ENCODE assay signal across 8 cellular contexts in the genomic region with DNA sequence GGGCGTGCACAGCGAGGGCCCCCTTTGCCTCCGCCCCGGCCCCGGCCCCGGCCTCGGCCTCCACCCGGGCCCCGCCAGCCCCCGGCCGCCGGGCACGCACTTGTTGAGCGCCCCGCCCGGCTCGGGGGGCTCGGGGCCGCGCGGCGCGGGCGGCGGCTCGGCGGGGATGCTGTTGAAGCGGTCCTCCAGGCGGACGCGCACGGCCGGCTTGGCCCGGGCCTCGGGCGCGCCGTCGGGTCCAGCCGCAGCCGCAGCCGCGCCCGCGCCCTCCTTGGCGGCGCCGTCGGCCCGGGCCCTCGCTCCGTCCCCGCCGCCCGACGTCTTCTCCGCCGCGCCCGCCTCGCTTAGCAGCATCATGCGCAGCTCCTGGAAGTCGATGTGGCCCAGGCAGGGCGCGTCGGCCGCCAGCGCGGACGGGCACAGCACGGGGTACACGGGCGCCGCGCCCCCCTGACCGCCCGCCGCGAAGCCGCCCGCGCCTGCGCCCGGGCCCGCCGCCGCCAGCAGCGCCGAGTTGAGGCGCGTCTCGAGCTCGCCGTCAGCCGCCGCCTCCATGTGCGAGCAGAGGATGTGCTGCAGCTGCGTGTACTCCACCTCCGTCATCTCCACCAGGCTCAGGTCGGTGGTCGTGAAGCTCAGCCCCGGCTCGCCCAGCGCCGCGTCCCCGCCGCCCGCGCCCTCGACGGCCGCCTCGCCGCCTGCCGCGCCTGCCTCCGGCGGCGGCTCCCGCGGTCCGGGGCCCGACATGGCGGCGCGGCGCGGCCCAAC. TPM values are rescaled to one million over a fixed set of nuclear protein-coding genes. Genes with fewer than 3 reads are reported as not detected.
DNase-seq lines count a peak whose midpoint lies in the region; ATAC-seq and TF ChIP-seq lines count a peak whose summit lies in the region.

No MANE protein-coding gene starts in this region.

- peak overlapping the region; percentile 72 for H3K27ac ChIP-seq in VCaP

- intact Hi-C loops in natural killer cell (cut with micrococcal nuclease), result loop anchor here (5.0 kb wide), 1 partner anchor 66 kb away; the partner anchor contains the start of gene DIDO1

- peaks cover 6% of the 10 kb centered on the region for H3K36me3 Mint-ChIP-seq in natural killer cell

- no peak overlapping the region for H3K27ac Mint-ChIP-seq in natural killer cell

- TF ChIP-seq CTCF in AG04449 (IDR thresholded peaks at IDR 0.05; ENCODE audit: insufficient read depth, low read length, missing control alignments) (no peak), VCaP (conservative IDR thresholded peaks at IDR 0.05) (no peak), natural killer cell (IDR thresholded peaks at IDR 0.05) (no peak)

- H3K4me3 Mint-ChIP-seq in natural killer cell, result no peak overlapping the region

- no peak for DNase-seq in AG04449 (ENCODE audit: low read depth, low spot score)
- peak; percentile 29 for DNase-seq in effector CD8-positive, alpha-beta T cell (lab: John Stamatoyannopoulos, UW)
- DNase-seq in natural killer cell, result peak; percentile 57
- DNase-seq in NCI-H1694 treated with DMSO at 0.1 percent for 48 hours (lab: John Stamatoyannopoulos, UW), result no peak

- peak overlapping the region; percentile 72 for H3K4me3 ChIP-seq in AG04449 (ENCODE audit: low read depth, low read length)

- CTCF ChIA-PET in AG04449 (lab: Yijun Ruan, JAX), result interaction anchor here (1.0 to 4.4 kb wide), 7 partner anchors 10 to 60 kb away, joined by 3 to 32 read pairs (median 4); no protein-coding TSS in a partner anchor

- ATAC-seq in GM19025 (IDR thresholded peaks at IDR 0.05; ENCODE audit: low read depth, unreplicated experiment) (peak; percentile 30), HG03280 (IDR thresholded peaks at IDR 0.05; ENCODE audit: unreplicated experiment) (peak; percentile 36), natural killer cell (peak; percentile 29 to 44 (median 35)), GM18873 (IDR thresholded peaks at IDR 0.05; ENCODE audit: low FRiP score, unreplicated experiment) (no peak)

- H3K9me3 Mint-ChIP-seq in natural killer cell, result no peaks in the 10 kb centered on the region

- peaks cover 13 to 28% of the 10 kb centered on the region in 2 donors for H3K4me1 Mint-ChIP-seq in natural killer cell

- no peaks in the 10 kb centered on the region for H3K27me3 Mint-ChIP-seq in natural killer cell (ENCODE audit: low read depth in 2 of 2)

- POLR2A ChIA-PET in AG04449 (lab: Yijun Ruan, JAX), result no interaction called here

RNA-seq across cellular contexts. Expression of gene TCFL5, which starts 0.5 kb away (rescaled TPM):
- total RNA-seq in natural killer cell, result 1 to 10 TPM; 5.1 to 8.0 (median 6.4) TPM

RNA-seq across cellular contexts. Expression of gene COL9A3, which starts 44.3 kb away (rescaled TPM):
- 1 to 10 TPM in 1 of 3 donors, not detected in 2; 1.9 TPM for total RNA-seq in natural killer cell

RNA-seq across cellular contexts. Expression of gene OGFR, which starts 56.5 kb away (rescaled TPM):
- total RNA-seq in natural killer cell, result 10 to 100 TPM; 71.0 to 84.0 (median 83.0) TPM

Comparison
In these comparisons a context has a peak if more than half of its experiments do, and no peak if none do; other contexts are left out.
1. DNase-seq: peak in effector CD8-positive, alpha-beta T cell (single experiment) and natural killer cell (single experiment); none in AG04449 (single experiment) and NCI-H1694 treated with DMSO at 0.1 percent for 48 hours (single experiment).